Comparison of ENCODE assay signal across 10 cellular contexts in the genomic region with DNA sequence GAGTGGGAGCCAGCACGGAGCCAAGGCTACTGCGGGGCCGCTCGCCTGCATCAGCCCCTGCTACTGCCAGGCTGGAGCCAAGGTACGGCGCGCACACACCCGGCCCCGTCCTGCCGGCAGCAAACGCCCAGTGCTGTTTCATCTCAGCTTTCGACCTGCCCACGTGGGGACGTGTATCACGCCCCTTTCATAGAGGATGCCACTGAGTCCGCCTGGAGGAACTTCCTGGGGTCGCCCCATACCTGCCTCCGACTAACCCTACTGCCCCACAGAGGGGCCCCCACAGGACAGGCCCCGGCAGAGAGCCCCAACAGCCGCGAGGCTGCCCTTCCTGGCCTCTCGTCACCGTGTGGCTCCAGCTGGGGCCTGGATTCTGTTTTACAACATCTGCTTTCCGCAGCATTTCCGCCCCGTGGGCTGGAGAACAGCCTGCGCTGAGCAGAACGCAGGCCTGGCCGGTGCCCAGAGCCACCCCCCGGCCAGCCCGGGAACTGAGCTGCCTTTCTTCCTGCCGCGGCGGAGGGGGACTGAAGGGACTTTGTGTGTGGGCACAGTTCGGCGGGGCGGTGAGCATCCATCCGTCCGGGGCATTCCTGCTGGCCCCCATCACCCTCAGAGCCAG. TPM values are rescaled to one million over a fixed set of nuclear protein-coding genes. Genes with fewer than 3 reads are reported as not detected.
DNase-seq lines count a peak whose midpoint lies in the region; ATAC-seq and TF ChIP-seq lines count a peak whose summit lies in the region.
"Had no signal": no experiment of that assay in that cellular context is flagged by ENCODE, and none has a peak within 500 bp of the region (broad histone marks: within the 10 kb centered on the region; RNA-seq: fewer than 3 reads in every experiment).

No MANE protein-coding gene starts in this region.

- H3K79me2 ChIP-seq in SK-N-SH (ENCODE audit: insufficient read depth): no peaks in the 10 kb centered on the region

- peak overlapping the region in 1 of 2 experiments; percentile 83; a peak in 2 of 4 replicates for H3K27ac ChIP-seq in SK-N-SH (ENCODE audit: low read depth in 2 of 2, low read length in 1 of 2)
- no peak overlapping the region for H3K27ac ChIP-seq in neuronal stem cell (replicated peaks; ENCODE audit: low read length)

- ATAC-seq in GM18520 (IDR thresholded peaks at IDR 0.05; ENCODE audit: unreplicated experiment) (no peak), GM21423 (IDR thresholded peaks at IDR 0.05; ENCODE audit: unreplicated experiment) (no peak)

- H3K18ac ChIP-seq in neuronal stem cell (ENCODE audit: low read length): peak overlapping the region; percentile 76

- H3K9me2 ChIP-seq in SK-N-SH: no peaks in the 10 kb centered on the region

- H3K79me1 ChIP-seq in neuronal stem cell (ENCODE audit: low read depth, low read length): peaks cover 6% of the 10 kb centered on the region

- POLR2A ChIA-PET in SK-N-SH (lab: Yijun Ruan, JAX): interaction anchor here (0.9 to 1.0 kb wide), 2 partner anchors 10 to 40 kb away, joined by 3 read pairs; no protein-coding TSS in a partner anchor

- peaks cover 0 to 19% of the 10 kb centered on the region in 2 experiments; a peak in 1 of 4 replicates for H3K4me1 ChIP-seq in SK-N-SH (ENCODE audit: control insufficient read depth in 1 of 2, insufficient read depth in 2 of 2, low read depth in 1 of 2, low read length in 1 of 2)
- peaks cover 9 to 18% of the 10 kb centered on the region in 2 donors for H3K4me1 ChIP-seq in neuronal stem cell (ENCODE audit: control insufficient read depth in 2 of 2, insufficient read depth in 1 of 2, low read depth in 1 of 2, low read length in 2 of 2)

- TF ChIP-seq RAD21 in SK-N-SH (IDR thresholded peaks at IDR 0.05; ENCODE audit: low read length): peak; percentile 54

- WGBS in SK-N-SH (ENCODE audit: low lambda C conversion rate): 64% methylated on average over 25 of the region's 39 CpGs
- no CpG with 5 or more reads among the region's 39 CpGs for WGBS in neuronal stem cell (ENCODE audit: extremely low coverage in 2 of 2, insufficient read length in 2 of 2, insufficient replicate concordance in 1 of 2), 2 donors

- peak; percentile 57 for TF ChIP-seq CTCF in AG09309 (IDR thresholded peaks at IDR 0.05; ENCODE audit: control insufficient read depth, insufficient read depth, low read depth, low read length, missing control alignments)
- TF ChIP-seq CTCF in SK-N-SH (IDR thresholded peaks at IDR 0.05): no peak
- peak; percentile 45 for TF ChIP-seq CTCF in fibroblast of the aortic adventitia (IDR thresholded peaks at IDR 0.05; ENCODE audit: insufficient read depth, low read length)

- H4K91ac ChIP-seq in neuronal stem cell (ENCODE audit: low read depth, low read length, poor library complexity): no peak overlapping the region

- H3K4ac ChIP-seq in neuronal stem cell (ENCODE audit: low read length): peak overlapping the region; percentile 66

- H2AFZ ChIP-seq in SK-N-SH (ENCODE audit: low read depth) (no peak overlapping the region), neuronal stem cell (ENCODE audit: low read length) (peak overlapping the region; percentile 88)

- H3F3A ChIP-seq in SK-N-SH (replicated peaks; ENCODE audit: insufficient read depth): no peaks in the 10 kb centered on the region

- peak overlapping the region; percentile 95 for H2BK5ac ChIP-seq in neuronal stem cell (ENCODE audit: low read length)

- H3K9ac ChIP-seq in SK-N-SH: no peak overlapping the region
- no peak overlapping the region for H3K9ac ChIP-seq in neuronal stem cell (ENCODE audit: low read depth, low read length, poor library complexity)

- H3K9me3 ChIP-seq in SK-N-SH: no peaks in the 10 kb centered on the region
- peaks cover 0 to 6% of the 10 kb centered on the region in 2 donors for H3K9me3 ChIP-seq in neuronal stem cell (replicated peaks in 1 of 2; ENCODE audit: control insufficient read depth in 2 of 2, insufficient read depth in 1 of 2, low read depth in 1 of 2, low read length in 2 of 2)

- H3K27me3 ChIP-seq in SK-N-SH (ENCODE audit: insufficient read depth): no peaks in the 10 kb centered on the region
- peaks cover 0 to 3% (median 0%) of the 10 kb centered on the region in 3 experiments for H3K27me3 ChIP-seq in neuronal stem cell (ENCODE audit: control insufficient read depth in 3 of 3, insufficient read depth in 3 of 3, low read depth in 1 of 3, low read length in 3 of 3)

- H2AK5ac ChIP-seq in neuronal stem cell (ENCODE audit: low read depth, low read length): peak overlapping the region; percentile 27

- H2BK15ac ChIP-seq in neuronal stem cell (ENCODE audit: low read length): no peak overlapping the region

- H3K4me2 ChIP-seq in SK-N-SH (no peak overlapping the region), neuronal stem cell (ENCODE audit: insufficient read depth, low read length, poor library complexity, severe bottlenecking) (no peak overlapping the region)

- H4K8ac ChIP-seq in neuronal stem cell (ENCODE audit: low read depth, low read length): no peak overlapping the region

- CTCF ChIA-PET in SK-N-SH (lab: Yijun Ruan, JAX): interaction anchor here (0.7 to 24.0 kb wide), 12 partner anchors 9 to 92 kb away, joined by 3 to 642 read pairs (median 3); a partner anchor contains a TSS

- DNase-seq in AG09309 (ENCODE audit: low read depth) (peak; percentile 16), SK-N-SH (peak; percentile 95), fibroblast of the aortic adventitia (ENCODE audit: low read depth) (peak; percentile 61), neuronal stem cell (ENCODE audit: low spot score) (no peak)
- DNase-seq in activated effector memory CD4-positive, alpha-beta T cell treated with Interleukin-2 at 50 U/mL for 16 hours: no peak
- no peak for DNase-seq in stimulated activated CD4-positive, alpha-beta T cell treated with anti-CD3 and anti-CD28 coated beads, Interleukin-1b, Interleukin-23, amount 100 ng/mL, for 48 hours
- DNase-seq: central memory CD4-positive, alpha-beta T cell; DMS53 had no signal

- peak overlapping the region; percentile 43 for H3K23ac ChIP-seq in neuronal stem cell (ENCODE audit: low read depth, low read length, poor library complexity)

- H3K14ac ChIP-seq in neuronal stem cell (ENCODE audit: low read length): no peak overlapping the region

- H3K4me3 ChIP-seq in AG09309 (ENCODE audit: control insufficient read depth, low read depth, low read length) (no peak overlapping the region), SK-N-SH (ENCODE audit: low read depth in 2 of 2, low read length in 1 of 2) (no peak overlapping the region), fibroblast of the aortic adventitia (ENCODE audit: low read depth, low read length) (no peak overlapping the region), neuronal stem cell (ENCODE audit: low read length in 2 of 2) (no peak overlapping the region)

- H4K20me1 ChIP-seq in SK-N-SH (ENCODE audit: insufficient read depth): no peaks in the 10 kb centered on the region

- peak overlapping the region; percentile 89 for H2BK12ac ChIP-seq in neuronal stem cell (ENCODE audit: low read length)

- TF ChIP-seq EP300 in SK-N-SH (IDR thresholded peaks at IDR 0.05; ENCODE audit: borderline replicate concordance in 1 of 2, low read depth in 1 of 2, low read length in 1 of 2): no peak

- H3K36me3 ChIP-seq in SK-N-SH (replicated peaks in 1 of 2; ENCODE audit: control insufficient read depth in 1 of 2, insufficient read depth in 2 of 2, low read length in 1 of 2) (no peaks in the 10 kb centered on the region), neuronal stem cell (replicated peaks in 1 of 2; ENCODE audit: control insufficient read depth in 2 of 2, insufficient read depth in 2 of 2, low read length in 2 of 2) (peaks cover 0 to 6% of the 10 kb centered on the region in 2 donors)

- no peak overlapping the region for H2BK120ac ChIP-seq in neuronal stem cell (ENCODE audit: low read depth, low read length)

TF ChIP-seq in SK-N-SH, 30 proteins besides CTCF, POLR2A, EP300 and RAD21:
- TF ChIP-seq FOSL2 (IDR thresholded peaks at IDR 0.05; ENCODE audit: borderline replicate concordance, low read depth) (no peak), CHD2 (IDR thresholded peaks at IDR 0.05; ENCODE audit: low read length, partially characterized antibody) (peak; percentile 26), MXI1 (IDR thresholded peaks at IDR 0.05; ENCODE audit: low read depth, low read length) (peak; percentile 43; the same call in 1 of the 2 replicates), RCOR1 (IDR thresholded peaks at IDR 0.05; ENCODE audit: low read length) (0 out of 2 replicates have a peak, but pooled peaks have one; percentile 29)

RNA-seq across cellular contexts. Expression of a gene that starts 22.9 kb away (rescaled TPM):
- 0.05 and 0.08 TPM in 2 replicates for polyA plus RNA-seq in SK-N-SH (2012; rRNA removed)
- polyA plus RNA-seq in SK-N-SH (2012; cell fraction: cytosol; rRNA removed): 0.09 TPM in 1 of 2 replicates, not detected in the other
- 0.20 and 0.38 TPM in 2 replicates for polyA plus RNA-seq in SK-N-SH (2012; cell fraction: nucleus; rRNA removed)
- total RNA-seq in fibroblast of the aortic adventitia (ENCODE audit: low replicate concordance): 0.41 TPM in 1 of 2 replicates, not detected in the other
- polyA plus RNA-seq in neuronal stem cell (2013, experiment 1 of 2): 4.1 TPM
- polyA plus RNA-seq in neuronal stem cell (2013, experiment 2 of 2): 4.2 TPM

RNA-seq across cellular contexts. Expression of a gene that starts 27.5 kb away (rescaled TPM):
- polyA plus RNA-seq in SK-N-SH (2012; rRNA removed): 1.3 TPM in 2 replicates
- polyA plus RNA-seq in SK-N-SH (2012; cell fraction: cytosol; rRNA removed): 0.86 and 1.4 TPM in 2 replicates
- polyA plus RNA-seq in SK-N-SH (2012; cell fraction: nucleus; rRNA removed): 2.5 and 2.6 TPM in 2 replicates
- 1.8 and 8.2 TPM in 2 replicates for total RNA-seq in fibroblast of the aortic adventitia (ENCODE audit: low replicate concordance)
- 14.6 TPM for polyA plus RNA-seq in neuronal stem cell (2013, experiment 1 of 2)
- polyA plus RNA-seq in neuronal stem cell (2013, experiment 2 of 2): 14.4 TPM

Comparison
In these comparisons a context has a peak if more than half of its experiments do, and no peak if none do; other contexts are left out.
1. DNase-seq: peak in AG09309 (single experiment), SK-N-SH (single experiment) and fibroblast of the aortic adventitia (single experiment); none in neuronal stem cell (single experiment), activated effector memory CD4-positive, alpha-beta T cell treated with Interleukin-2 at 50 U/mL for 16 hours (single experiment) and stimulated activated CD4-positive, alpha-beta T cell treated with anti-CD3 and anti-CD28 coated beads, Interleukin-1b, Interleukin-23, amount 100 ng/mL, for 48 hours (single experiment).